ENCODE assay signal across 35 cellular contexts in the genomic region with DNA sequence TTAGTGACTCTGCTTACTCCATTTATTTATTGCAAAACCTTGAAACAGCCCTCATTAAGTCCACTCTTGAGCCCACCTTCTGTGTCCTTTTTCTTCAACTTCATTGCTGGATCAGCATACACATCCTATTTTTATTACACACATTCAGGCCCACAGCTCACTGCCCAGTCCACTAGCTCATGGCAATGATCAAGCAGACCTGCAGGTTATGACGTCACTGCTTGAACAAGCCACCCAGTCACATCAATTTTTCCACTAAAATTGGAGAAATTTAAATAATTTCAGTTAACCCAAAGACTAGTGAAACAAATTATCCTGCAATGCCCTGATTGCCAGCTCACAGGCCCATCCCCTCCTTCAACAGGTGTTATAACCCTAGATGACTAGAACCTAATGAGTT.
"Had no signal": no experiment of that assay in that cellular context is flagged by ENCODE, and none has a peak within 500 bp of the region (broad histone marks: within the 10 kb centered on the region; RNA-seq: fewer than 3 reads in every experiment).

No MANE protein-coding gene starts in this region.

- H3K9me3 ChIP-seq: MG63 had no signal

- DNase-seq: Karpas-422, Kasumi-1, MG63, MM.1S, MV-4-11, NCI-H1048, NCI-H1092, NCI-H1092 treated with DMSO at 0.1 percent for 48 hours, NCI-H1105, NCI-H1105 treated with DMSO at 0.1 percent for 48 hours, NCI-H1417, NCI-H1417 treated with DMSO at 0.1 percent for 48 hours, NCI-H1436, NCI-H1436 treated with DMSO at 0.1 percent for 48 hours, NCI-H146, NCI-H1694, NCI-H1694 treated with DMSO at 0.1 percent for 48 hours, NCI-H187, NCI-H187 treated with DMSO at 0.1 percent for 48 hours, NCI-H1930, NCI-H2029, NCI-H2029 treated with DMSO at 0.1 percent for 48 hours, NCI-H2081, NCI-H2081 treated with DMSO at 0.1 percent for 48 hours, NCI-H2107, NCI-H2171, NCI-H2171 treated with DMSO at 0.1 percent for 48 hours, NCI-H2227 treated with DMSO at 0.1 percent for 48 hours, NCI-H226, NCI-H345, NCI-H446, NCI-H446 treated with DMSO at 0.1 percent for 48 hours, NCI-H510A, NCI-H510A treated with DMSO at 0.1 percent for 48 hours, NCI-H524 had no signal

- H3K27me3 ChIP-seq: MG63 had no signal

- H3K4me3 ChIP-seq: MG63 had no signal

- H3K36me3 ChIP-seq: MG63 had no signal
